Comparison of ENCODE assay signal across 19 cellular contexts in genomic region chr16:24890746-24891145, GRCh38. TPM values are rescaled to one million over a fixed set of nuclear protein-coding genes. Genes with fewer than 3 reads are reported as not detected.
DNase-seq lines count a peak whose midpoint lies in the region; ATAC-seq, FAIRE-seq and TF ChIP-seq lines count a peak whose summit lies in the region.
"Had no signal": no experiment of that assay in that cellular context is flagged by ENCODE, and none has a peak within 500 bp of the region (broad histone marks: within the 10 kb centered on the region; RNA-seq: fewer than 3 reads in every experiment).

No MANE protein-coding gene starts in this region.

- H3K36me3 ChIP-seq in GM23338 (ENCODE audit: insufficient read depth) (no peaks in the 10 kb centered on the region), SJCRH30 (no peaks in the 10 kb centered on the region), upper lobe of right lung (no peaks in the 10 kb centered on the region)
- H3K36me3 ChIP-seq: HAP-1 had no signal

- no peak overlapping the region for H3K4me3 Mint-ChIP-seq in GM23338
- H3K4me3 Mint-ChIP-seq: CD4-positive, alpha-beta memory T cell; HFFc6 had no signal

- no peaks in the 10 kb centered on the region for H3K9me2 ChIP-seq in GM23338 (ENCODE audit: insufficient read depth)

- no peaks in the 10 kb centered on the region for H3K4me1 ChIP-seq in GM23338 (ENCODE audit: insufficient read depth)
- H3K4me1 ChIP-seq in SJCRH30 = no peaks in the 10 kb centered on the region
- H3K4me1 ChIP-seq in upper lobe of right lung = no peaks in the 10 kb centered on the region
- H3K4me1 ChIP-seq: Caco-2, HAP-1 had no signal

- H3K4me1 Mint-ChIP-seq in GM23338 = no peaks in the 10 kb centered on the region
- H3K4me1 Mint-ChIP-seq: CD4-positive, alpha-beta memory T cell had no signal

- no peaks in the 10 kb centered on the region for H3K79me2 ChIP-seq in GM23338 (replicated peaks; ENCODE audit: insufficient read depth)

- no peak for TF ChIP-seq CTCF in GM23338 (conservative IDR thresholded peaks at IDR 0.05; ENCODE audit: low read depth in 2 of 2)
- no peak for TF ChIP-seq CTCF in upper lobe of right lung (IDR thresholded peaks at IDR 0.05)

- H3K27me3 ChIP-seq in GM23338 (ENCODE audit: insufficient read depth) (no peaks in the 10 kb centered on the region), SJCRH30 (no peaks in the 10 kb centered on the region), upper lobe of right lung (no peaks in the 10 kb centered on the region)

- TF ChIP-seq POLR2A in H54 (IDR thresholded peaks at IDR 0.05; ENCODE audit: low read depth, low read length) = no peak

- no peak overlapping the region for H3K4me3 ChIP-seq in GM23338
- no peak overlapping the region for H3K4me3 ChIP-seq in SJCRH30
- H3K4me3 ChIP-seq in upper lobe of right lung = no peak overlapping the region
- H3K4me3 ChIP-seq: GM23248, HAP-1 had no signal

- no peaks in the 10 kb centered on the region for H3K36me3 Mint-ChIP-seq in GM23338 (ENCODE audit: low read depth)
- H3K36me3 Mint-ChIP-seq: CD4-positive, alpha-beta memory T cell had no signal

- H3K9me3 Mint-ChIP-seq in GM23338 = no peaks in the 10 kb centered on the region
- H3K9me3 Mint-ChIP-seq: HFFc6 had no signal

- H4K20me1 ChIP-seq in GM23338 (replicated peaks; ENCODE audit: insufficient read depth) = no peaks in the 10 kb centered on the region

- H2AFZ ChIP-seq in GM23338 = peak overlapping the region; percentile 56; the same call in 1 of the 2 replicates
- H2AFZ ChIP-seq: GM23248 had no signal

- H3K9me3 ChIP-seq in SJCRH30 (replicated peaks) = no peaks in the 10 kb centered on the region; the same call in 1 of the 2 replicates
- H3K9me3 ChIP-seq in upper lobe of right lung = no peaks in the 10 kb centered on the region
- H3K9me3 ChIP-seq: Caco-2, HAP-1 had no signal

- H3K27ac Mint-ChIP-seq in GM23338 = no peak overlapping the region
- H3K27ac Mint-ChIP-seq: CD4-positive, alpha-beta memory T cell; HFFc6 had no signal

- DNase-seq in GM23338 (ENCODE audit: low spot score) (no peak), SJCRH30 (peak; percentile 13 to 25), posterior vena cava (ENCODE audit: low spot score) (peak; percentile 60), upper lobe of right lung (peak; percentile 19), H54 (ENCODE audit: insufficient read length, low spot score) (no peak), islet precursor cell (no peak)
- DNase-seq: C1 segment of cervical spinal cord; Caco-2; CD4-positive, alpha-beta memory T cell; DMS153; DND-41; GM23248; HFFc6 had no signal

- no peak for FAIRE-seq in H54 (lab: Jason Lieb, UNC)
- FAIRE-seq: G401.6, GM12892, GM19239 had no signal

- no peaks in the 10 kb centered on the region for H3F3A ChIP-seq in GM23338 (replicated peaks; ENCODE audit: low read depth)

- peaks cover 3% of the 10 kb centered on the region for H3K27me3 Mint-ChIP-seq in GM23338 (ENCODE audit: insufficient read depth, low read depth, poor library complexity)

- H3K27ac ChIP-seq in GM23338 (ENCODE audit: low read depth) (no peak overlapping the region), SJCRH30 (no peak overlapping the region), upper lobe of right lung (no peak overlapping the region)
- H3K27ac ChIP-seq: GM23248 had no signal

- H3K4me2 ChIP-seq in GM23338 = no peak overlapping the region

- ATAC-seq in GM23338 (no peak), upper lobe of right lung (no peak)

- intact Hi-C loops in posterior vena cava (cut with DNase I) (no loop called here), upper lobe of right lung (cut with DNase I) (no loop called here)

TF ChIP-seq in GM23338, 12 proteins besides CTCF, POLR2A, EP300 and RAD21:
- TF ChIP-seq ZNF114 (CRISPR knock-in tag; IDR thresholded peaks at IDR 0.05) (no peak), CREB1 (CRISPR knock-in tag; IDR thresholded peaks at IDR 0.05; ENCODE audit: low read depth) (no peak), ZNF331 (CRISPR knock-in tag; IDR thresholded peaks at IDR 0.05; ENCODE audit: low read depth) (no peak), ZNF462 (CRISPR knock-in tag; IDR thresholded peaks at IDR 0.05) (no peak)

RNA-seq across cellular contexts. Expression of gene SLC5A11, which starts 45.0 kb away (rescaled TPM):
- total RNA-seq in GM23338 (2014; rRNA removed; shearing (Covaris generic)) = 0.07 TPM in 1 of 2 replicates, not detected in the other
- 0.10 TPM in 1 of 2 replicates, not detected in the other for polyA plus RNA-seq in GM23338 (2016; fragmentation: Nextera tagmentation; extraction: Ambion mirVana)
- 0.06 and 0.25 TPM in 2 replicates for total RNA-seq in SJCRH30 (2014; rRNA removed; shearing (Covaris generic))
- not detected for total RNA-seq in posterior vena cava
- total RNA-seq in upper lobe of right lung = not detected
- total RNA-seq: A673, GM23248 had no signal
- polyA plus RNA-seq: BJ; CD4-positive, alpha-beta memory T cell; GM23248 had no signal

Comparison
In these comparisons a context has a peak if more than half of its experiments do, and no peak if none do; other contexts are left out.
1. DNase-seq: peak in SJCRH30 (2 of 2), posterior vena cava (single experiment) and upper lobe of right lung (single experiment); none in GM23338 (single experiment), H54 (single experiment) and islet precursor cell (single experiment).